27 cellular contexts compared by ENCODE assay signal in the genomic region with DNA sequence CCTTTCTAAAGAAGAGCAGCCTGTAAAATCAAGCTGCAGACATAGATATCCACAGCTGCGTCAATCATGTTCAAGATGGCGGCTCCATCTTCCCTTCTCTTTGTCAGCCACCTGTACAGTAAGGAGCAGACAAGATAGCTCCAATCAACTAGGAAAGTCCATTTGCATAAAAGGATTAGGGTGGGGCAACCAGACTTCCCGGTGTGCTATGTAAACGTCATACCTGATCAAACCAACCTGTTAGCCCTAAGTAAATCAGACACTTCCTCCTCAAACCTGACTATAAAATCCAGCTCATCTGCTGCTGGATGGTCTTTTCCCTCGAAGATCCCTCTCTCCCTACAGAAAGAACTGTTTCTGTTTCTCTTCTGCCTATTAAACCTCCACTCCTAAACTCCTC.
"Had no signal": no experiment of that assay in that cellular context is flagged by ENCODE, and none has a peak within 500 bp of the region (broad histone marks: within the 10 kb centered on the region; RNA-seq: fewer than 3 reads in every experiment).

No MANE protein-coding gene starts in this region.

- H3K27ac Mint-ChIP-seq: activated CD4-positive, alpha-beta T cell treated with anti-CD3 and anti-CD28 coated beads, Interleukin-2, amount 10 ng/mL, durations not matched to agents 7 days and 5 days; activated CD8-positive, alpha-beta T cell treated with anti-CD3 and anti-CD28 coated beads, Interleukin-2, amount 10 ng/mL, durations not matched to agents 7 days and 5 days; activated naive CD4-positive, alpha-beta T cell treated with anti-CD3 and anti-CD28 coated beads, Interleukin-2, amount 50 U/mL, for 72 hours; progenitor cell of endocrine pancreas had no signal

- H3K9me3 Mint-ChIP-seq: activated CD4-positive, alpha-beta T cell treated with anti-CD3 and anti-CD28 coated beads, Interleukin-2, amount 10 ng/mL, durations not matched to agents 7 days and 5 days; activated naive CD4-positive, alpha-beta T cell treated with anti-CD3 and anti-CD28 coated beads, Interleukin-2, amount 50 U/mL, for 72 hours; activated T-cell treated with anti-CD3 and anti-CD28 coated beads, Interleukin-2, amount 50 U/mL, for 4 hours; neural crest cell had no signal

- FAIRE-seq: astrocyte, bronchial epithelial cell, frontal cortex, kidney had no signal

- H3K9me3 ChIP-seq: adrenal gland, right atrium auricular region, tibial nerve, uterus had no signal

- ATAC-seq: activated CD8-positive, alpha-beta T cell treated with anti-CD3 and anti-CD28 coated beads, Interleukin-2, amount 10 ng/mL, durations not matched to agents 7 days and 5 days; activated naive CD4-positive, alpha-beta T cell treated with anti-CD3 and anti-CD28 coated beads, Interleukin-2, amount 50 U/mL, for 72 hours; activated T-cell treated with anti-CD3 and anti-CD28 coated beads, Interleukin-2, amount 50 U/mL, for 4 hours; left lobe of liver had no signal

- H3K27me3 Mint-ChIP-seq: activated CD4-positive, alpha-beta T cell treated with anti-CD3 and anti-CD28 coated beads, Interleukin-2, amount 10 ng/mL, durations not matched to agents 7 days and 5 days; progenitor cell of endocrine pancreas had no signal

- H3K27ac ChIP-seq: adrenal gland, right atrium auricular region, tibial nerve, uterus had no signal

- H3K4me3 Mint-ChIP-seq: activated CD4-positive, alpha-beta T cell treated with anti-CD3 and anti-CD28 coated beads, Interleukin-2, amount 10 ng/mL, durations not matched to agents 7 days and 5 days; activated CD8-positive, alpha-beta T cell treated with anti-CD3 and anti-CD28 coated beads, Interleukin-2, amount 10 ng/mL, durations not matched to agents 7 days and 5 days; activated T-cell treated with anti-CD3 and anti-CD28 coated beads, Interleukin-2, amount 50 U/mL, for 4 hours; neural crest cell had no signal

- H3K36me3 ChIP-seq: adrenal gland, right atrium auricular region, tibial nerve, uterus had no signal

- H3K36me3 Mint-ChIP-seq: activated naive CD4-positive, alpha-beta T cell treated with anti-CD3 and anti-CD28 coated beads, Interleukin-2, amount 50 U/mL, for 72 hours had no signal

- DNase-seq: activated CD4-positive, alpha-beta T cell treated with anti-CD3 and anti-CD28 coated beads, Interleukin-2, amount 10 ng/mL, durations not matched to agents 7 days and 5 days; activated CD4-positive, CD25-positive, alpha-beta regulatory T cell; activated CD8-positive, alpha-beta memory T cell treated with anti-CD3 and anti-CD28 coated beads, Interleukin-2, amount 50 U/mL, for 4 hours; activated CD8-positive, alpha-beta T cell treated with anti-CD3 and anti-CD28 coated beads, Interleukin-2, amount 10 ng/mL, durations not matched to agents 7 days and 5 days; activated effector memory CD4-positive, alpha-beta T cell treated with Interleukin-2 at 50 U/mL for 16 hours; activated T-cell treated with anti-CD3 and anti-CD28 coated beads, Interleukin-2, amount 50 U/mL, for 4 hours; adrenal gland; cerebellar nuclear complex; cortex of kidney; head of caudate nucleus; kidney; stimulated activated CD4-positive, alpha-beta T cell treated with anti-CD3 and anti-CD28 coated beads, Interleukin-12 subunit alpha, Interleukin-12 subunit beta, amount 100 ng/mL, for 4 hours; stimulated activated CD4-positive, alpha-beta T cell treated with anti-CD3 and anti-CD28 coated beads, Interleukin-1b, Interleukin-23, amount 100 ng/mL, for 48 hours; stimulated activated naive CD4-positive, alpha-beta T cell treated with Interleukin-2 at 50 U/mL for 16 hours; T-helper 1 cell; T-helper 9 cell; uterus had no signal

- H3K4me1 Mint-ChIP-seq: activated CD4-positive, alpha-beta T cell treated with anti-CD3 and anti-CD28 coated beads, Interleukin-2, amount 10 ng/mL, durations not matched to agents 7 days and 5 days had no signal

- H3K4me3 ChIP-seq: adrenal gland, lung, right atrium auricular region, tibial nerve, uterus had no signal

- H3K27me3 ChIP-seq: adrenal gland, right atrium auricular region, tibial nerve, uterus had no signal

- H3K4me1 ChIP-seq: adrenal gland, right atrium auricular region, tibial nerve, uterus had no signal
